In the genomic region with DNA sequence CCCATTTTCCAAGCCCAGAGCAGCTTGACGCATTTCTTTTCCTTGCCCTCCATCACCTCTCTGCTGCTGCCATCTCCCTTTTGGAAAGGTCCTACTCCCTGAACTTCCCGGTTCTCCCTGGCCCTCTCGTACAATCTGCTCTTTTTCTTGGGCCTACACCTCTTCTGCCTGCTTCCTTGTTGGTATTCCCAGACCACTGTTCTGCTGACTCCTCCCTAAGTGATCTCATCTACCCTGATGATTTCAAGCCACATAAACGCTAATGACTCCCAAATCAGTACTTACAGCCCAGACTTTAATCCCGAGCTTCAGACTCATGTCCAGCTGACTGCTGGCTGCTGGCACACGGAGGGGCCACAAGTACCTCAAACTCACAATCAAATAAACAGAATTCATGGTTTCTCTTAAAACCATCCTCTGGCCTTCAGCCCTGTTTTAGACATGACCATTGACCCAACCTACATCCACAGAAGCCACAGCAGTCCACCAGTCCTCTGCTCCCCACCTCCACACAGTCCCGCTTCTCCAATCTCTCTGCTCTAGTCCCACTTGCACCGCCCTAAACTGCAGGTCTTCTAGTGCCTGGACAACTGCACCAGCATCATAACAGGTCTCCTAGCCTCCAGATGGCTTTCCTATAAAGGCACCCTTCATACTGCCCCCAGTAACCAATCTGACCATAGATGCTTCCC, we compare ENCODE assay signal across 9 cellular contexts. TPM values are rescaled to one million over a fixed set of nuclear protein-coding genes. Genes with fewer than 3 reads are reported as not detected.
DNase-seq lines count a peak whose midpoint lies in the region; ATAC-seq, FAIRE-seq and TF ChIP-seq lines count a peak whose summit lies in the region.
"Had no signal": no experiment of that assay in that cellular context is flagged by ENCODE, and none has a peak within 500 bp of the region (broad histone marks: within the 10 kb centered on the region; RNA-seq: fewer than 3 reads in every experiment).

No MANE protein-coding gene starts in this region.

- H3K9me3 Mint-ChIP-seq in memory B cell, result no peaks in the 10 kb centered on the region

- SMC1A ChIA-PET in GM12878 (lab: Charles Lee; ENCODE audit: uncharacterized antibody, unreplicated experiment), result interaction anchor here (0.6 kb wide), 1 partner anchor 62 kb away, joined by 3 read pairs; no protein-coding TSS in a partner anchor

- H3K27ac Mint-ChIP-seq in memory B cell, result peak overlapping the region; percentile 83

- RAD21 ChIA-PET in GM12878 (lab: Charles Lee; ENCODE audit: unreplicated experiment), result no interaction called here

- DNase-seq in HCEC 1CT, result peak; percentile 87
- no peak for DNase-seq in GM12878 (ENCODE audit: low read depth, low spot score)
- no peak for DNase-seq in memory B cell (ENCODE audit: low spot score in 2 of 2)
- DNase-seq in NCI-H2081 treated with DMSO at 0.1 percent for 48 hours (lab: John Stamatoyannopoulos, UW), result no peak
- no peak for DNase-seq in adrenal gland
- DNase-seq in NCI-H1105 (lab: John Stamatoyannopoulos, UW), result no peak
- DNase-seq: right lobe of liver had no signal

- CTCF ChIA-PET in GM12878 (lab: Yijun Ruan, JAX), result interaction anchor here (0.6 kb wide), 1 partner anchor 77 kb away, joined by 4 read pairs; no protein-coding TSS in a partner anchor

- TF ChIP-seq POLR2A in GM12878 (IDR thresholded peaks at IDR 0.05; ENCODE audit: low read depth, low read length), result peak; percentile 49; the same call in 1 of the 2 replicates
- no peak for TF ChIP-seq POLR2A in adrenal gland (IDR thresholded peaks at IDR 0.05)

- intact Hi-C loops in GM12878 (cut with micrococcal nuclease; ENCODE audit: unreplicated experiment), result loop anchor here (5.0 kb wide), 1 partner anchor 245 kb away; no protein-coding TSS in a partner anchor
- intact Hi-C loops in adrenal gland (cut with DNase I), result no loop called here

- FAIRE-seq in GM12878 (lab: Jason Lieb, UNC), result no peak

- H3K4me3 Mint-ChIP-seq in memory B cell, result no peak overlapping the region

- peaks cover 22% of the 10 kb centered on the region for H3K4me1 Mint-ChIP-seq in memory B cell

- in situ Hi-C loops in GM12878 (cut with MboI), result no loop called here

- no peaks in the 10 kb centered on the region for H3K79me2 ChIP-seq in ACC112 (ENCODE audit: control insufficient read depth, insufficient read depth, low read length, unreplicated experiment)
- no peaks in the 10 kb centered on the region for H3K79me2 ChIP-seq in GM12878 (ENCODE audit: control insufficient read depth, insufficient read depth, low read length)

- H3K9me3 ChIP-seq in GM12878 (replicated peaks; ENCODE audit: control insufficient read depth, insufficient read depth, low read length) (no peaks in the 10 kb centered on the region; the same call in 2 of the 3 replicates), adrenal gland (replicated peaks in 1 of 3) (no peaks in the 10 kb centered on the region)
- H3K9me3 ChIP-seq: right lobe of liver had no signal

- H3K27ac ChIP-seq in ACC112 (ENCODE audit: low read depth, low read length), result peak overlapping the region; percentile 42
- no peak overlapping the region for H3K27ac ChIP-seq in GM12878 (ENCODE audit: control insufficient read depth, insufficient read depth)
- H3K27ac ChIP-seq in adrenal gland, result no peak overlapping the region
- H3K27ac ChIP-seq: right lobe of liver had no signal

- H3K4me3 ChIP-seq in ACC112 (ENCODE audit: low read depth, low read length), result no peak overlapping the region
- H3K4me3 ChIP-seq in GM12878, result no peak overlapping the region
- no peak overlapping the region for H3K4me3 ChIP-seq in adrenal gland
- H3K4me3 ChIP-seq: right lobe of liver had no signal

- no peak; the same call in 1 of the 3 replicates for ATAC-seq in GM12878
- ATAC-seq in memory B cell (ENCODE audit: low read depth), result no peak
- ATAC-seq in GM18498 (IDR thresholded peaks at IDR 0.05; ENCODE audit: unreplicated experiment), result no peak

- peaks cover 39% of the 10 kb centered on the region for H3K4me1 ChIP-seq in ACC112 (ENCODE audit: control insufficient read depth, insufficient read depth, low read length, unreplicated experiment)
- peaks cover 9% of the 10 kb centered on the region for H3K4me1 ChIP-seq in GM12878 (ENCODE audit: control insufficient read depth, insufficient read depth, low read length)
- peaks cover 6 to 11% of the 10 kb centered on the region in 2 donors for H3K4me1 ChIP-seq in adrenal gland (replicated peaks in 1 of 2)
- H3K4me1 ChIP-seq: right lobe of liver had no signal

- no peak overlapping the region for H3K9ac ChIP-seq in GM12878 (ENCODE audit: control insufficient read depth, insufficient read depth, low read length)

- TF ChIP-seq RAD21 in GM12878 (IDR thresholded peaks at IDR 0.05; ENCODE audit: insufficient read depth, low read depth, low read length), result no peak

- peaks cover 30% of the 10 kb centered on the region for H3K36me3 Mint-ChIP-seq in memory B cell

- no peaks in the 10 kb centered on the region for H3K27me3 ChIP-seq in ACC112 (ENCODE audit: insufficient read depth, low read length)
- H3K27me3 ChIP-seq in GM12878 (replicated peaks in 1 of 2; ENCODE audit: control insufficient read depth in 2 of 2, insufficient read depth in 2 of 2, low read length in 1 of 2), result no peaks in the 10 kb centered on the region
- no peaks in the 10 kb centered on the region for H3K27me3 ChIP-seq in adrenal gland
- H3K27me3 ChIP-seq: right lobe of liver had no signal

- TF ChIP-seq CTCF in GM12878 (IDR thresholded peaks at IDR 0.05 in 2 of 3, conservative IDR thresholded peaks at IDR 0.05 in 1 of 3; ENCODE audit: control insufficient read depth in 2 of 3, extremely low read depth in 1 of 3, insufficient read depth in 1 of 3, low read depth in 3 of 3, low read length in 3 of 3) (no peak), adrenal gland (IDR thresholded peaks at IDR 0.05) (no peak)

- H2AFZ ChIP-seq in ACC112 (ENCODE audit: low read length, unreplicated experiment) (no peak overlapping the region), GM12878 (ENCODE audit: control insufficient read depth, low read depth, low read length) (no peak overlapping the region)

- WGBS in GM12878 (ENCODE audit: insufficient coverage, insufficient replicate concordance, low lambda C conversion rate, missing lambda C conversion rate), result 86% methylated on average over 8 of the region's 8 CpGs
- WGBS in adrenal gland, 4 donors, result 87 to 94% (median 94%) methylated on average over 8 of the region's 8 CpGs

- H4K20me1 ChIP-seq in GM12878 (ENCODE audit: control insufficient read depth, insufficient read depth), result no peaks in the 10 kb centered on the region

- H3K27me3 Mint-ChIP-seq in memory B cell, result no peaks in the 10 kb centered on the region

- BruUV-seq in GM12878 (replicated peaks; lab: Mats Ljungman, UMichigan), result no TSS peak

- POLR2A ChIA-PET in GM12878 (lab: Charles Lee), result no interaction called here

- no peak for TF ChIP-seq EP300 in GM12878 (IDR thresholded peaks at IDR 0.05; ENCODE audit: borderline replicate concordance in 1 of 2, control insufficient read depth in 1 of 2, low read depth in 2 of 2, low read length in 2 of 2)

- H3K36me3 ChIP-seq in ACC112 (ENCODE audit: insufficient read depth, low read length), result peaks cover 22% of the 10 kb centered on the region; the same call in 1 of the 2 replicates
- H3K36me3 ChIP-seq in GM12878 (ENCODE audit: control insufficient read depth in 2 of 2, insufficient read depth in 2 of 2, low read length in 1 of 2), result peaks cover 6 to 9% of the 10 kb centered on the region in 2 experiments; a peak in 3 of 4 replicates
- H3K36me3 ChIP-seq in adrenal gland (replicated peaks in 1 of 2), result no peaks in the 10 kb centered on the region

- H3K4me2 ChIP-seq in GM12878 (ENCODE audit: control insufficient read depth, insufficient read depth), result no peak overlapping the region

TF ChIP-seq in GM12878, 131 proteins besides CTCF, POLR2A, EP300 and RAD21 (continues in another document):
- 0 out of 2 replicates have a peak, but pooled peaks have one; percentile 2 for TF ChIP-seq RUNX3 (IDR thresholded peaks at IDR 0.05; ENCODE audit: low read length)

RNA-seq across cellular contexts. Expression of a gene that starts 57.6 kb away (rescaled TPM):
- total RNA-seq in GM12878 (2013; cell fraction: nucleolus; rRNA removed), result 34.2 and 35.0 TPM in 2 replicates
- 30.2 and 34.4 TPM in 2 replicates for total RNA-seq in GM12878 (2014; rRNA removed)
- 36.2 and 37.5 TPM in 2 replicates for total RNA-seq in GM12878 (2014; rRNA removed; fragmentation: Illumina TruSeq; extraction: Trizol)
- total RNA-seq in GM12878 (2021), result 38.3 and 38.6 TPM in 2 replicates
- polyA plus RNA-seq in GM12878 (2011; ENCODE audit: low read depth), result 15.2 TPM
- 43.5 and 55.9 TPM in 2 replicates for polyA plus RNA-seq in GM12878 (2011; rRNA removed)
- 25.0 and 28.5 TPM in 2 replicates for polyA plus RNA-seq in GM12878 (2011; cell fraction: cytosol; rRNA removed)
- 14.6 and 17.5 TPM in 2 replicates for polyA plus RNA-seq in GM12878 (2011; cell fraction: nucleus; rRNA removed)
- polyA plus RNA-seq in GM12878 (2012), result 15.3 and 17.8 TPM in 2 replicates
- 38.4 and 42.6 TPM in 2 replicates for polyA plus RNA-seq in GM12878 (2014; fragmentation: Illumina TruSeq; extraction: Trizol)
- 10 to 100 TPM; 11.4 to 32.4 TPM for polyA plus RNA-seq in GM12878 (2014; fragmentation: Nextera tagmentation; extraction: Ambion mirVana)
- 27.8 and 29.1 TPM in 2 replicates for polyA plus RNA-seq in GM12878 (2014; rRNA removed)
- 10 to 100 TPM; 52.6 to 62.3 TPM for polyA plus RNA-seq in GM12878 (2016; fragmentation: Nextera tagmentation; extraction: Ambion mirVana)
- 43.5 and 60.9 TPM in 2 replicates for polyA minus RNA-seq in GM12878 (2011; rRNA and poly(A)+ RNA removed)
- polyA minus RNA-seq in GM12878 (2011; cell fraction: cytosol; rRNA and poly(A)+ RNA removed), result 9.5 and 20.6 TPM in 2 replicates
- polyA minus RNA-seq in GM12878 (2011; cell fraction: nucleus; rRNA and poly(A)+ RNA removed), result 29.4 and 44.3 TPM in 2 replicates
- 10 to 100 TPM; 20.1 to 47.6 (median 29.2) TPM for total RNA-seq in adrenal gland
- 10 to 100 TPM; 12.4 to 63.7 (median 13.3) TPM for polyA plus RNA-seq in adrenal gland

RNA-seq across cellular contexts. Expression of a gene that starts 57.8 kb away (rescaled TPM):
- total RNA-seq in GM12878 (2013; cell fraction: nucleolus; rRNA removed), result 15.0 and 15.8 TPM in 2 replicates
- total RNA-seq in GM12878 (2014; rRNA removed) (1.2 TPM in 2 replicates), GM12878 (2014; rRNA removed; fragmentation: Illumina TruSeq; extraction: Trizol) (0.94 and 1.2 TPM in 2 replicates), GM12878 (2021) (0.41 and 0.96 TPM in 2 replicates), adrenal gland (1 to 10 TPM in 7 of 8 donors, under 1 TPM in 1; 0.93 to 7.3 (median 2.9) TPM)
- 0.20 TPM for polyA plus RNA-seq in GM12878 (2011; ENCODE audit: low read depth)
- polyA plus RNA-seq in GM12878 (2011; rRNA removed) (0.31 and 0.92 TPM in 2 replicates), GM12878 (2014; fragmentation: Illumina TruSeq; extraction: Trizol) (0.48 and 1.2 TPM in 2 replicates), GM12878 (2014; fragmentation: Nextera tagmentation; extraction: Ambion mirVana) (1 to 10 TPM in 1 of 2 experiments, under 1 TPM in 1; 0.58 to 1.3 TPM), GM12878 (2014; rRNA removed) (0.29 and 0.99 TPM in 2 replicates), GM12878 (2016; fragmentation: Nextera tagmentation; extraction: Ambion mirVana) (1 to 10 TPM; 1.0 to 1.2 TPM), adrenal gland (1 to 10 TPM in 1 of 3 donors, under 1 TPM in 2; 0.67 to 2.9 (median 0.97) TPM)
- 0.10 and 0.28 TPM in 2 replicates for polyA plus RNA-seq in GM12878 (2011; cell fraction: cytosol; rRNA removed)
- polyA plus RNA-seq in GM12878 (2011; cell fraction: nucleus; rRNA removed), result 0.26 and 1.0 TPM in 2 replicates
- 0.62 and 0.81 TPM in 2 replicates for polyA plus RNA-seq in GM12878 (2012)
- polyA minus RNA-seq in GM12878 (2011; rRNA and poly(A)+ RNA removed), result 0.82 and 2.0 TPM in 2 replicates
- polyA minus RNA-seq in GM12878 (2011; cell fraction: cytosol; rRNA and poly(A)+ RNA removed), result 0.83 TPM in 1 of 2 replicates, not detected in the other
- polyA minus RNA-seq in GM12878 (2011; cell fraction: nucleus; rRNA and poly(A)+ RNA removed), result 1.1 and 2.7 TPM in 2 replicates
